In the genomic region with DNA sequence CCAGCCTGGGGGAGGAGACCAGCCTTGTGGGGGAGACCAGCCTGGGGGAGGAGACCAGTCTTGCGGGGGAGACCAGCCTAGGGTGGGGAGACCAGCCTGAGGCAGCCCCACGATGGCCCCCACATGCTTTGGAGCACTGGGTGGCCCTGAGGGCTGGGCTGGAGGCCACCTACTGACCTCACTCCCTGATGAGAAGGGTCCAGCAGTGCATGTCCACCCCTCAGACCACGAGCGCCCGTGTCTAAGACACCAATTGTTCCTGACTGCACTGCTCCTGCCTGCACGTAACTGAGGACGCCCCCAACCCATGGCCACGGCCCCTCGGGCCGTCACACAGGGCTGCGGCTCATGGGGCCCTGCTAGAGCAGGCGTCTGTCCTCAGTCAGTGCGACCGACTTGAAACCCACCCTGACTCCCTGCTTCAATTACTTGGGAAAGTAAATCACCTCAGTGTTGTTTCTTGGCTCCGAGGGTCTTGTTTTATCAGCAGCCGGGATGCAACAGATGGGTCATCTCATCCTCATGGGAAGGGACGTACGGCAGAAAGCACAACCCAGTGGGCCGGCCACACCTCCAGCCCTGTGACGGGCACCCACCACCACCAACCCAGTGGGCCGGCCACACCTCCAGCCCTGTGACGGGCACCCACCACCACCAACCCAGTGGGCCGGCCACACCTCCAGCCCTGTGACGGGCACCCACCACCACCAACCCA, we compare ENCODE assay signal across 8 cellular contexts. TPM values are rescaled to one million over a fixed set of nuclear protein-coding genes. Genes with fewer than 3 reads are reported as not detected.
A peak's percentile ranks its signal among the peaks of the same experiment; 100 is the strongest.
DNase-seq lines count a peak whose midpoint lies in the region; ATAC-seq and TF ChIP-seq lines count a peak whose summit lies in the region.

SPATC1L (minus strand) TSS at position 550 of the 715 bp plus-strand sequence. CDS start 1,643 bp downstream, outside the sequence.

- CTCF ChIA-PET in activated CD8-positive, alpha-beta memory T cell treated with anti-CD3 and anti-CD28 coated beads, Interleukin-2, amount 10 ng/mL, durations not matched to agents 7 days and 5 days (lab: Charles Lee) = no interaction called here

- peak within 1 kb of the TSS; percentile 76 for H3K9ac ChIP-seq in BLaER1

- peaks cover under 1% of the 10 kb centered on the region; the same call in 1 of the 2 replicates for H3K36me3 ChIP-seq in BLaER1

- 0 out of 2 replicates have a peak within 1 kb of the TSS, but pooled peaks have one; percentile 44 for H3K27ac ChIP-seq in BLaER1

- H3K9me3 Mint-ChIP-seq in activated CD8-positive, alpha-beta memory T cell treated with anti-CD3 and anti-CD28 coated beads, Interleukin-2, amount 10 ng/mL, durations not matched to agents 7 days and 5 days (ENCODE audit: low read depth) = no peaks in the 10 kb centered on the region

- H3K4me2 ChIP-seq in BLaER1 = peak within 1 kb of the TSS; percentile 83

- no peak for TF ChIP-seq POLR2A in erythroblast (IDR thresholded peaks at IDR 0.05; ENCODE audit: low read length)

- H3K27me3 ChIP-seq in BLaER1 = peaks cover 12% of the 10 kb centered on the region; the same call in 1 of the 2 replicates

- no peaks in the 10 kb centered on the region for H3K9me3 ChIP-seq in BLaER1

- peaks cover 16% of the 10 kb centered on the region for H3K4me1 Mint-ChIP-seq in activated CD8-positive, alpha-beta memory T cell treated with anti-CD3 and anti-CD28 coated beads, Interleukin-2, amount 10 ng/mL, durations not matched to agents 7 days and 5 days

- no peaks in the 10 kb centered on the region for H3K27me3 Mint-ChIP-seq in activated CD8-positive, alpha-beta memory T cell treated with anti-CD3 and anti-CD28 coated beads, Interleukin-2, amount 10 ng/mL, durations not matched to agents 7 days and 5 days

- no peaks in the 10 kb centered on the region for H4K20me1 ChIP-seq in BLaER1

- H3K4me1 ChIP-seq in BLaER1 = 0 out of 2 replicates have a peak, but pooled peaks cover 10% of the 10 kb centered on the region

- DNase-seq in NCI-H2171 treated with DMSO at 0.1 percent for 48 hours (lab: John Stamatoyannopoulos, UW) = peak; percentile 80
- DNase-seq in activated CD8-positive, alpha-beta memory T cell treated with anti-CD3 and anti-CD28 coated beads, Interleukin-2, amount 10 ng/mL, durations not matched to agents 7 days and 5 days = peak; percentile 57
- DNase-seq in erythroblast (lab: John Stamatoyannopoulos, UW) = peak; percentile 39 to 53
- peak; percentile 60 for DNase-seq in mucosa of gallbladder (ENCODE audit: low spot score)
- DNase-seq in stimulated activated CD8-positive, alpha-beta memory T cell treated with anti-CD3 and anti-CD28 coated beads, Interleukin-4, amount 100 ng/mL, for 48 hours = peak; percentile 74
- no peak for DNase-seq in COLO829 (ENCODE audit: low spot score)

- peak; percentile 48 for ATAC-seq in GM21423 (IDR thresholded peaks at IDR 0.05; ENCODE audit: unreplicated experiment)
- ATAC-seq in activated CD8-positive, alpha-beta memory T cell treated with anti-CD3 and anti-CD28 coated beads, Interleukin-2, amount 10 ng/mL, durations not matched to agents 7 days and 5 days = peak; percentile 66

- peak within 1 kb of the TSS; percentile 83 for H3K27ac Mint-ChIP-seq in activated CD8-positive, alpha-beta memory T cell treated with anti-CD3 and anti-CD28 coated beads, Interleukin-2, amount 10 ng/mL, durations not matched to agents 7 days and 5 days

- peak within 1 kb of the TSS; percentile 76 for H3K4me3 Mint-ChIP-seq in activated CD8-positive, alpha-beta memory T cell treated with anti-CD3 and anti-CD28 coated beads, Interleukin-2, amount 10 ng/mL, durations not matched to agents 7 days and 5 days

- H3K36me3 Mint-ChIP-seq in activated CD8-positive, alpha-beta memory T cell treated with anti-CD3 and anti-CD28 coated beads, Interleukin-2, amount 10 ng/mL, durations not matched to agents 7 days and 5 days = no peaks in the 10 kb centered on the region

- peak within 1 kb of the TSS; percentile 74 for H3K4me3 ChIP-seq in BLaER1

RNA-seq across cellular contexts. Expression of gene SPATC1L, which starts in this region (rescaled TPM):
- 1 to 10 TPM; 4.2 to 4.8 TPM for total RNA-seq in activated CD8-positive, alpha-beta memory T cell treated with anti-CD3 and anti-CD28 coated beads, Interleukin-2, amount 10 ng/mL, durations not matched to agents 7 days and 5 days
- 6.9 TPM for total RNA-seq in mucosa of gallbladder
